10 cellular contexts compared by ENCODE assay signal in genomic region chr22:36026741-36027140, GRCh38. TPM values are rescaled to one million over a fixed set of nuclear protein-coding genes. Genes with fewer than 3 reads are reported as not detected.
A peak's percentile ranks its signal among the peaks of the same experiment; 100 is the strongest.
DNase-seq lines count a peak whose midpoint lies in the region; ATAC-seq, FAIRE-seq and TF ChIP-seq lines count a peak whose summit lies in the region.
"Had no signal": no experiment of that assay in that cellular context is flagged by ENCODE, and none has a peak within 500 bp of the region (broad histone marks: within the 10 kb centered on the region; RNA-seq: fewer than 3 reads in every experiment).

No MANE protein-coding gene starts in this region.

- H3K36me3 ChIP-seq in A673 (ENCODE audit: insufficient read depth, low read length, poor library complexity, severe bottlenecking) (peaks cover 6% of the 10 kb centered on the region), bronchial epithelial cell (ENCODE audit: control insufficient read depth, insufficient read depth, low read length) (no peaks in the 10 kb centered on the region), mesodermal cell (ENCODE audit: control insufficient read depth, insufficient read depth, low read length) (peaks cover 22% of the 10 kb centered on the region)

- ATAC-seq in omental fat pad (ENCODE audit: low FRiP score) (no peak), GM21423 (IDR thresholded peaks at IDR 0.05; ENCODE audit: unreplicated experiment) (no peak)

- H3K9me3 ChIP-seq in A673 (ENCODE audit: low read depth, low read length, poor library complexity, severe bottlenecking) = no peaks in the 10 kb centered on the region
- H3K9me3 ChIP-seq in mesodermal cell (ENCODE audit: control insufficient read depth, low read length) = no peaks in the 10 kb centered on the region

- peak; percentile 46 for DNase-seq in A673 (ENCODE audit: low spot score)
- DNase-seq in HFF-Myc (ENCODE audit: extremely low read depth, low read depth) = no peak
- DNase-seq in bronchial epithelial cell (ENCODE audit: low read depth) = peak; percentile 40
- DNase-seq in LoVo (ENCODE audit: low spot score) = no peak
- DNase-seq in omental fat pad (ENCODE audit: low spot score) = no peak
- DNase-seq in mucosa of gallbladder (ENCODE audit: low spot score) = no peak
- DNase-seq: central memory CD4-positive, alpha-beta T cell; NCI-H1436 treated with DMSO at 0.1 percent for 48 hours had no signal

- no peak for FAIRE-seq in bronchial epithelial cell (lab: Jason Lieb, UNC)

- peak overlapping the region; percentile 52 for H3K27ac ChIP-seq in A673 (ENCODE audit: low read depth, low read length, poor library complexity, severe bottlenecking)
- peak overlapping the region; percentile 6 for H3K27ac ChIP-seq in mesodermal cell (ENCODE audit: low read depth, low read length, severe bottlenecking)

- CTCF ChIA-PET in A673 (lab: Charles Lee) = no interaction called here

- TF ChIP-seq CTCF in A673 (conservative IDR thresholded peaks at IDR 0.05; ENCODE audit: low read depth, low read length) = no peak
- TF ChIP-seq CTCF in HFF-Myc (IDR thresholded peaks at IDR 0.05; ENCODE audit: low read depth, low read length, missing control alignments) = no peak
- no peak for TF ChIP-seq CTCF in bronchial epithelial cell (IDR thresholded peaks at IDR 0.05; ENCODE audit: insufficient read depth, low read length, severe bottlenecking)
- no peak for TF ChIP-seq CTCF in omental fat pad (IDR thresholded peaks at IDR 0.05)

- H3K4me3 ChIP-seq in A673 (ENCODE audit: low read depth, low read length, poor library complexity, severe bottlenecking) (peak overlapping the region; percentile 89), HFF-Myc (replicated peaks; ENCODE audit: low read depth, low read length) (peak overlapping the region; percentile 80), bronchial epithelial cell (ENCODE audit: low read depth, low read length) (no peak overlapping the region), mesodermal cell (ENCODE audit: extremely low read depth, insufficient read depth, low read length, poor library complexity, severe bottlenecking) (peak overlapping the region; percentile 98)

- intact Hi-C loops in A673 (cut with micrococcal nuclease; ENCODE audit: unreplicated experiment) = loop anchor here (5.0 kb wide), 2 partner anchors 54 to 104 kb away; no protein-coding TSS in a partner anchor

- BruUV-seq in A673 (replicated peaks; lab: Mats Ljungman, UMichigan) = no TSS peak

- POLR2A ChIA-PET in A673 (lab: Charles Lee; ENCODE audit: low non-redundant PET) = interaction anchor here (0.6 kb wide), 1 partner anchor 55 kb away, joined by 22 read pairs; no protein-coding TSS in a partner anchor

- H3K27me3 ChIP-seq in A673 (replicated peaks; ENCODE audit: insufficient read depth, low read depth, low read length, poor library complexity) = no peaks in the 10 kb centered on the region
- no peaks in the 10 kb centered on the region for H3K27me3 ChIP-seq in bronchial epithelial cell (ENCODE audit: control insufficient read depth, insufficient read depth, low read length)

- H3K4me1 ChIP-seq in A673 (ENCODE audit: insufficient read depth, low read length, poor library complexity, severe bottlenecking) (peaks cover 32% of the 10 kb centered on the region), mesodermal cell (ENCODE audit: control insufficient read depth, insufficient read depth, low read length, poor library complexity, severe bottlenecking) (peaks cover 30% of the 10 kb centered on the region)

RNA-seq across cellular contexts. Expression of gene RBFOX2, which starts 1.9 kb away (rescaled TPM):
- total RNA-seq in A673 (2021) = 142 and 154 TPM in 2 replicates
- 69.5 and 101 TPM in 2 replicates for total RNA-seq in bronchial epithelial cell
- 183 TPM for polyA plus RNA-seq in mesodermal cell (2013, experiment 1 of 2)
- 165 TPM for polyA plus RNA-seq in mesodermal cell (2013, experiment 2 of 2)
- 10 to 100 TPM; 41.2 to 80.7 (median 60.1) TPM for total RNA-seq in omental fat pad
- 81.1 TPM for total RNA-seq in mucosa of gallbladder

Comparison
In these comparisons a context has a peak if more than half of its experiments do, and no peak if none do; other contexts are left out.
1. DNase-seq: peak in A673 (single experiment) and bronchial epithelial cell (single experiment); none in HFF-Myc (single experiment), LoVo (single experiment), omental fat pad (single experiment) and mucosa of gallbladder (single experiment).